Comparison of ENCODE assay signal across 1 cellular context in the genomic region with DNA sequence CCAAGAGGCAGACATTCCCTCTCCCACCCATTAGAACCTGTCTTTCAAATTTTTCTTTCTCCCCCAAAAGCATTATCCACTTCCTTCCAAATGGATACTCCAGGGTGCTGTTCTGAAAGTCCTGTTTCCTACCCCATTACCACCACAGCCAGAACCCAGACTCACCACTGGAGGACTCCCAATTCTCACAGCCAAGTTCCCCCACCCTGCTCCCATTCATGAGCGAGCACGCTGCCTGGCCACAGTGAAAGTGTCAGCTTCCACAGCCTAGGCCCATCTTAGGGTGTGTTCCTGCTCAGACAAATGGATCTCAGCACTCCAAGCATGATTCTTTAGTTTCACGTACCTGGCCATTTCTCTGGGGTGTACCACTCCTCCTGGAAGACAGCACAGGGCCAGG.
TF ChIP-seq lines count a peak whose summit lies in the region.

No MANE protein-coding gene starts in this region.

TF ChIP-seq in HEK293T, 16 proteins besides CTCF, POLR2A, EP300 and RAD21:
- TF ChIP-seq BHLHE40 (IDR thresholded peaks at IDR 0.05; ENCODE audit: borderline replicate concordance), result no peak
- TF ChIP-seq TARDBP (IDR thresholded peaks at IDR 0.05), result no peak
- TF ChIP-seq FOXK2 (IDR thresholded peaks at IDR 0.05), result no peak
- TF ChIP-seq FOXM1 (IDR thresholded peaks at IDR 0.05; ENCODE audit: borderline replicate concordance), result no peak
- no peak for TF ChIP-seq SP1 (IDR thresholded peaks at IDR 0.05)
- no peak for TF ChIP-seq SUZ12 (IDR thresholded peaks at IDR 0.05)
